Comparison of ENCODE assay signal across 24 cellular contexts in the genomic region with DNA sequence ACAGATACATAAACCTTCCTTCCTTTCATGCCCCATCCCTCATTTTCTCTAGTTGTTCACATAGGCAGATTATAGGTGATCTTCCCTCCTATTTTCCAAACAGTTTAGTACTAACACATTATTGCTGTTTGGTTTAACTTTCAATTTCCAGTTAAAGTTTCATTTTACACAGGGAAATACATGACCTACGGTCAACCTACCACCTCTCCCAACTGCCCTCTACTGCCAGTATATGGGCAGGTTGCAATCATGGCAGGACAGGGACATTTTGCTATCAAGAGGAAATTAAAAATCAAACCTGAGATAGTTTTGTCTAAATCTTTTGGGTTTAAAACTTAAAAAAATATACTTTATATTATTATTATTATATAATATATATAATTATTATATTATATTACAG.
"Had no signal": no experiment of that assay in that cellular context is flagged by ENCODE, and none has a peak within 500 bp of the region (broad histone marks: within the 10 kb centered on the region; RNA-seq: fewer than 3 reads in every experiment).

No MANE protein-coding gene starts in this region.

- DNase-seq: activated CD4-positive, alpha-beta memory T cell treated with anti-CD3 and anti-CD28 coated beads for 36 hours; activated CD4-positive, alpha-beta T cell treated with anti-CD3 and anti-CD28 coated beads, Interleukin-2, amount 10 ng/mL, durations not matched to agents 7 days and 5 days; activated CD4-positive, CD25-positive, alpha-beta regulatory T cell; activated CD8-positive, alpha-beta memory T cell treated with anti-CD3 and anti-CD28 coated beads for 24 hours; activated gamma-delta T cell; activated naive CD4-positive, alpha-beta T cell treated with anti-CD3 and anti-CD28 coated beads for 36 hours; activated naive CD8-positive, alpha-beta T cell treated with anti-CD3 and anti-CD28 coated beads, Interleukin-2, amount 10 ng/mL, durations not matched to agents 7 days and 5 days; activated T-cell treated with anti-CD3 and anti-CD28 coated beads, Interleukin-2, amount 50 U/mL, for 4 hours; adrenal gland; anterior cingulate cortex; NCI-H146; NCI-H1930; NCI-H2171; NCI-H2227 treated with DMSO at 0.1 percent for 48 hours; NCI-H446 treated with DMSO at 0.1 percent for 48 hours; NCI-H526; NCI-H82; OCI-M1; RPMI8226; T-cell had no signal

- H3K27me3 Mint-ChIP-seq: activated CD4-positive, alpha-beta memory T cell treated with anti-CD3 and anti-CD28 coated beads for 36 hours; activated CD4-positive, alpha-beta T cell treated with anti-CD3 and anti-CD28 coated beads, Interleukin-2, amount 10 ng/mL, durations not matched to agents 7 days and 5 days; activated naive CD8-positive, alpha-beta T cell treated with anti-CD3 and anti-CD28 coated beads, Interleukin-2, amount 10 ng/mL, durations not matched to agents 7 days and 5 days; central memory CD8-positive, alpha-beta T cell; T-cell had no signal

- H3K4me3 Mint-ChIP-seq: activated CD4-positive, alpha-beta memory T cell treated with anti-CD3 and anti-CD28 coated beads for 36 hours; activated CD4-positive, alpha-beta T cell treated with anti-CD3 and anti-CD28 coated beads, Interleukin-2, amount 10 ng/mL, durations not matched to agents 7 days and 5 days; activated naive CD4-positive, alpha-beta T cell treated with anti-CD3 and anti-CD28 coated beads for 36 hours; activated naive CD8-positive, alpha-beta T cell treated with anti-CD3 and anti-CD28 coated beads, Interleukin-2, amount 10 ng/mL, durations not matched to agents 7 days and 5 days; activated T-cell treated with anti-CD3 and anti-CD28 coated beads, Interleukin-2, amount 50 U/mL, for 4 hours; central memory CD8-positive, alpha-beta T cell; T-cell had no signal

- ATAC-seq: activated T-cell treated with anti-CD3 and anti-CD28 coated beads, Interleukin-2, amount 50 U/mL, for 4 hours; Panc1; Right ventricle myocardium inferior; T-cell had no signal

- H3K9me3 Mint-ChIP-seq: activated CD4-positive, alpha-beta memory T cell treated with anti-CD3 and anti-CD28 coated beads for 36 hours; activated CD4-positive, alpha-beta T cell treated with anti-CD3 and anti-CD28 coated beads, Interleukin-2, amount 10 ng/mL, durations not matched to agents 7 days and 5 days; activated naive CD4-positive, alpha-beta T cell treated with anti-CD3 and anti-CD28 coated beads for 36 hours; activated naive CD8-positive, alpha-beta T cell treated with anti-CD3 and anti-CD28 coated beads, Interleukin-2, amount 10 ng/mL, durations not matched to agents 7 days and 5 days; activated T-cell treated with anti-CD3 and anti-CD28 coated beads, Interleukin-2, amount 50 U/mL, for 4 hours; central memory CD8-positive, alpha-beta T cell; T-cell had no signal

- H3K4me1 Mint-ChIP-seq: activated CD4-positive, alpha-beta T cell treated with anti-CD3 and anti-CD28 coated beads, Interleukin-2, amount 10 ng/mL, durations not matched to agents 7 days and 5 days; central memory CD8-positive, alpha-beta T cell; T-cell had no signal

- H3K27ac Mint-ChIP-seq: activated CD4-positive, alpha-beta memory T cell treated with anti-CD3 and anti-CD28 coated beads for 36 hours; activated CD4-positive, alpha-beta T cell treated with anti-CD3 and anti-CD28 coated beads, Interleukin-2, amount 10 ng/mL, durations not matched to agents 7 days and 5 days; activated naive CD4-positive, alpha-beta T cell treated with anti-CD3 and anti-CD28 coated beads for 36 hours; activated naive CD8-positive, alpha-beta T cell treated with anti-CD3 and anti-CD28 coated beads, Interleukin-2, amount 10 ng/mL, durations not matched to agents 7 days and 5 days; T-cell had no signal

- H3K4me3 ChIP-seq: adrenal gland, SK-N-MC had no signal
